11 cellular contexts compared by ENCODE assay signal in genomic region chr1:51906306-51907078, GRCh38. TPM values are rescaled to one million over a fixed set of nuclear protein-coding genes. Genes with fewer than 3 reads are reported as not detected.
DNase-seq lines count a peak whose midpoint lies in the region; ATAC-seq lines count a peak whose summit lies in the region.
"Had no signal": no experiment of that assay in that cellular context is flagged by ENCODE, and none has a peak within 500 bp of the region (broad histone marks: within the 10 kb centered on the region; RNA-seq: fewer than 3 reads in every experiment).

No MANE protein-coding gene starts in this region.

- no peaks in the 10 kb centered on the region for H3K36me3 Mint-ChIP-seq in activated T-helper 17 cell treated with anti-CD3 and anti-CD28 coated beads, Interleukin-2, amount 50 U/mL, for 72 hours (ENCODE audit: low read depth)

- H3K4me1 Mint-ChIP-seq in activated T-helper 17 cell treated with anti-CD3 and anti-CD28 coated beads, Interleukin-2, amount 50 U/mL, for 72 hours = no peaks in the 10 kb centered on the region
- H3K4me1 Mint-ChIP-seq: neural crest cell had no signal

- peak overlapping the region; percentile 17 for H3K27ac Mint-ChIP-seq in activated T-helper 17 cell treated with anti-CD3 and anti-CD28 coated beads, Interleukin-2, amount 50 U/mL, for 72 hours
- H3K27ac Mint-ChIP-seq: T-helper 1 cell treated with Interleukin-12 subunit alpha and Interleukin-12 subunit beta and Interleukin-4 antibody, amounts not matched to agents 30 μg/mL and 1 μg/mL, for 36 hours had no signal

- no peak overlapping the region for H3K4me3 Mint-ChIP-seq in activated T-helper 17 cell treated with anti-CD3 and anti-CD28 coated beads, Interleukin-2, amount 50 U/mL, for 72 hours
- H3K4me3 Mint-ChIP-seq: neural crest cell; T-helper 1 cell treated with Interleukin-12 subunit alpha and Interleukin-12 subunit beta and Interleukin-4 antibody, amounts not matched to agents 30 μg/mL and 1 μg/mL, for 36 hours had no signal

- ATAC-seq in activated T-helper 17 cell treated with anti-CD3 and anti-CD28 coated beads, Interleukin-2, amount 50 U/mL, for 72 hours (replicated peaks) = no peak
- ATAC-seq in HG03442 (IDR thresholded peaks at IDR 0.05; ENCODE audit: unreplicated experiment) (no peak), HG03565 (IDR thresholded peaks at IDR 0.05; ENCODE audit: unreplicated experiment) (no peak), GM21367 (IDR thresholded peaks at IDR 0.05; ENCODE audit: unreplicated experiment) (no peak)

- peaks cover 3% of the 10 kb centered on the region for H3K27me3 Mint-ChIP-seq in activated T-helper 17 cell treated with anti-CD3 and anti-CD28 coated beads, Interleukin-2, amount 50 U/mL, for 72 hours

- H3K9me3 Mint-ChIP-seq in activated T-helper 17 cell treated with anti-CD3 and anti-CD28 coated beads, Interleukin-2, amount 50 U/mL, for 72 hours = peaks cover 4% of the 10 kb centered on the region
- H3K9me3 Mint-ChIP-seq: neural crest cell; T-helper 1 cell treated with Interleukin-12 subunit alpha and Interleukin-12 subunit beta and Interleukin-4 antibody, amounts not matched to agents 30 μg/mL and 1 μg/mL, for 36 hours had no signal

- peak; percentile 43 for DNase-seq in AG08395 (ENCODE audit: low spot score)
- peak; percentile 80 for DNase-seq in HCEC 1CT
- DNase-seq in foreskin melanocyte = peak; percentile 56
- DNase-seq in T-helper 1 cell = no peak
- DNase-seq: KBM-7 had no signal

RNA-seq across cellular contexts. Expression of gene NRDC, which starts 28.0 kb away (rescaled TPM):
- total RNA-seq in activated T-helper 17 cell treated with anti-CD3 and anti-CD28 coated beads, Interleukin-2, amount 50 U/mL, for 72 hours = 100 to 1,000 TPM; 135 to 174 TPM

Comparison
In these comparisons a context has a peak if more than half of its experiments do, and no peak if none do; other contexts are left out.
1. DNase-seq: peak in AG08395 (single experiment), HCEC 1CT (single experiment) and foreskin melanocyte (single experiment); none in T-helper 1 cell (0 of 5).